Comparison of ENCODE assay signal across 1 cellular context in genomic region chr17:39781814-39782213, GRCh38.
TF ChIP-seq lines count a peak whose summit lies in the region.

No MANE protein-coding gene starts in this region.

TF ChIP-seq in HEK293, 187 proteins besides CTCF, POLR2A, EP300 and RAD21:
- TF ChIP-seq SCRT2 (tag by site-specific recombination; IDR thresholded peaks at IDR 0.05) (0 out of 2 replicates have a peak, but pooled peaks have one; percentile 27), ZNF768 (tag by site-specific recombination; IDR thresholded peaks at IDR 0.05) (no peak), ZNF596 (tag by site-specific recombination; IDR thresholded peaks at IDR 0.05) (no peak), ZNF792 (tag by site-specific recombination; IDR thresholded peaks at IDR 0.05) (no peak), ZNF560 (tag by site-specific recombination; IDR thresholded peaks at IDR 0.05; ENCODE audit: borderline replicate concordance) (no peak), ZSCAN23 (tag by site-specific recombination; IDR thresholded peaks at IDR 0.05) (no peak), ZNF747 (tag by site-specific recombination; IDR thresholded peaks at IDR 0.05) (no peak), ZSCAN18 (tag by site-specific recombination; IDR thresholded peaks at IDR 0.05) (no peak)
